ENCODE assay signal across 1 cellular context in the genomic region with DNA sequence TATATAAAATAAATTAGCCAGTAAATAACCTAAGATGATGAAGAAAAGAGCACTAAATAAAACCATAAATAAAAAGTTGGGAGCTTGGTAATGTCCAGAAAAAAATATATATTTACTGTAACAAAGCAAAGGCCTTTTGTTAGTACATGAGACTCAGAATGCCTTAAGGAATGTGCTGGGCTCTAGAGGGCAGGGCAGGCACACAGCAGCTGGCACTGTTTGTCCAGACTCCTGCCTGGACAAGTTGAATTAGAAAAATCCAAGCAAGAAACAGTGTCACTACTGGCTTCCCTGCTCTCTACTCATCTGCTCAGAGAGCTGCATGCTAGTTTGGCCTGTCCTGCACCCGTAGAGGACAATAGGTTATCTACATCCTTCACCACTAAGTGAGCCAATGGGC.
TF ChIP-seq lines count a peak whose summit lies in the region.

No MANE protein-coding gene starts in this region.

TF ChIP-seq in IMR-90, 13 proteins besides CTCF, POLR2A, EP300 and RAD21 (continued from another document):
- TF ChIP-seq, protein P1, sequence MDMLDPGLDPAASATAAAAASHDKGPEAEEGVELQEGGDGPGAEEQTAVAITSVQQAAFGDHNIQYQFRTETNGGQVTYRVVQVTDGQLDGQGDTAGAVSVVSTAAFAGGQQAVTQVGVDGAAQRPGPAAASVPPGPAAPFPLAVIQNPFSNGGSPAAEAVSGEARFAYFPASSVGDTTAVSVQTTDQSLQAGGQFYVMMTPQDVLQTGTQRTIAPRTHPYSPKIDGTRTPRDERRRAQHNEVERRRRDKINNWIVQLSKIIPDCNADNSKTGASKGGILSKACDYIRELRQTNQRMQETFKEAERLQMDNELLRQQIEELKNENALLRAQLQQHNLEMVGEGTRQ (IDR thresholded peaks at IDR 0.05; ENCODE audit: low read depth, low read length), result no peak
- TF ChIP-seq RFX5 (IDR thresholded peaks at IDR 0.05; ENCODE audit: low read depth, low read length) (no peak), MXI1 (IDR thresholded peaks at IDR 0.05; ENCODE audit: borderline replicate concordance, low read depth, low read length) (no peak), SMC3 (IDR thresholded peaks at IDR 0.05; ENCODE audit: low read depth, low read length) (no peak), RCOR1 (IDR thresholded peaks at IDR 0.05; ENCODE audit: insufficient replicate concordance, low read length) (no peak)
